Comparison of ENCODE assay signal across 19 cellular contexts in genomic region chr19:1675633-1676350, GRCh38. TPM values are rescaled to one million over a fixed set of nuclear protein-coding genes. Genes with fewer than 3 reads are reported as not detected.
DNase-seq lines count a peak whose midpoint lies in the region; ATAC-seq, FAIRE-seq and TF ChIP-seq lines count a peak whose summit lies in the region.
"Had no signal": no experiment of that assay in that cellular context is flagged by ENCODE, and none has a peak within 500 bp of the region (broad histone marks: within the 10 kb centered on the region; RNA-seq: fewer than 3 reads in every experiment).

No MANE protein-coding gene starts in this region.

- H3K9ac ChIP-seq in HCT116 (ENCODE audit: low read length): peak overlapping the region; percentile 32; the same call in 1 of the 2 replicates
- peak overlapping the region; percentile 20 to 63; a peak in 2 of 4 replicates for H3K9ac ChIP-seq in K562 (ENCODE audit: insufficient read depth in 1 of 2, low read depth in 2 of 2, low read length in 2 of 2)
- no peak overlapping the region for H3K9ac ChIP-seq in keratinocyte (ENCODE audit: control insufficient read depth, extremely low read depth, insufficient read depth, low read length)

- RAD21 ChIA-PET in HCT116 (lab: Charles Lee; ENCODE audit: low non-redundant PET in 1 of 2, low total read pairs in 2 of 2, uncharacterized antibody in 2 of 2, unreplicated experiment in 2 of 2): no interaction called here

- H3K4me3 Mint-ChIP-seq in CD4-positive, alpha-beta memory T cell: no peak overlapping the region
- H3K4me3 Mint-ChIP-seq: stimulated activated naive CD8-positive, alpha-beta T cell treated with anti-CD3 and anti-CD28 coated beads, Interleukin-15, amount 100 ng/mL, for 72 hours; T-cell had no signal

- no peaks in the 10 kb centered on the region for H3K27me3 ChIP-seq in HCT116 (ENCODE audit: insufficient read depth, low read length)
- H3K27me3 ChIP-seq in K562 (ENCODE audit: control insufficient read depth in 2 of 2, insufficient read depth in 2 of 2, low read length in 2 of 2): no peaks in the 10 kb centered on the region
- peaks cover 40% of the 10 kb centered on the region for H3K27me3 ChIP-seq in keratinocyte (ENCODE audit: control insufficient read depth, extremely low read depth, insufficient read depth, low read length)
- peaks cover 9% of the 10 kb centered on the region for H3K27me3 ChIP-seq in CD4-positive, alpha-beta memory T cell (ENCODE audit: insufficient read depth, low read length)

- DNase-seq in A549 (ENCODE audit: low read depth in 1 of 2, low spot score in 1 of 2) (no peak), HCT116 (ENCODE audit: low read depth, low spot score) (no peak), K562 (ENCODE audit: extremely low read depth in 1 of 4, low spot score in 3 of 4) (peak in 3 of 4 experiments; percentile 65 to 70 (median 65)), keratinocyte (ENCODE audit: low read depth, low spot score) (no peak), GM19239 (ENCODE audit: insufficient read length, low spot score) (no peak), globus pallidus (ENCODE audit: low spot score) (no peak)
- no peak for DNase-seq in CD4-positive, alpha-beta memory T cell
- DNase-seq: activated CD4-positive, CD25-positive, alpha-beta regulatory T cell; GDM1; NCI-H2029 treated with DMSO at 0.1 percent for 48 hours; NCI-H524 treated with DMSO at 0.1 percent for 48 hours; stimulated activated CD4-positive, alpha-beta T cell treated with anti-CD3 and anti-CD28 coated beads, Interleukin-15, amount 100 ng/mL, for 24 hours; stimulated activated naive CD8-positive, alpha-beta T cell treated with anti-CD3 and anti-CD28 coated beads, Interleukin-15, amount 100 ng/mL, for 72 hours; T-cell; uterus had no signal

- H3K27ac Mint-ChIP-seq in CD4-positive, alpha-beta memory T cell: no peak overlapping the region
- H3K27ac Mint-ChIP-seq: stimulated activated naive CD8-positive, alpha-beta T cell treated with anti-CD3 and anti-CD28 coated beads, Interleukin-15, amount 100 ng/mL, for 72 hours; T-cell had no signal

- no peaks in the 10 kb centered on the region for H3K79me2 ChIP-seq in HCT116 (ENCODE audit: insufficient read depth, low read length)
- H3K79me2 ChIP-seq in K562 (ENCODE audit: control insufficient read depth, insufficient read depth, low read length): no peaks in the 10 kb centered on the region
- no peaks in the 10 kb centered on the region for H3K79me2 ChIP-seq in keratinocyte (ENCODE audit: control insufficient read depth, insufficient read depth, low read length)

- CTCF ChIA-PET in A549 (lab: Yijun Ruan, JAX) (interaction anchor here (0.8 to 2.0 kb wide), 2 partner anchors 91 to 109 kb away, joined by 3 to 7 read pairs; no protein-coding TSS in a partner anchor), HCT116 (lab: Charles Lee) (interaction anchor here (1.1 to 1.2 kb wide), 2 partner anchors 118 to 130 kb away, joined by 3 to 4 read pairs; no protein-coding TSS in a partner anchor), K562 (lab: Yijun Ruan, JAX; ENCODE audit: low intra/inter-chr PET ratio) (interaction anchor here (0.6 to 1.1 kb wide), 3 partner anchors 91 to 120 kb away, joined by 3 to 4 read pairs (median 3); no protein-coding TSS in a partner anchor)
- CTCF ChIA-PET in CD4-positive, alpha-beta memory T cell (lab: Charles Lee; ENCODE audit: partially characterized antibody): interaction anchor here (1.1 to 1.9 kb wide), 2 partner anchors 128 to 130 kb away, joined by 3 to 9 read pairs; no protein-coding TSS in a partner anchor

- peaks cover 27 to 41% of the 10 kb centered on the region in 2 donors for H3K27me3 Mint-ChIP-seq in CD4-positive, alpha-beta memory T cell

- H3K27ac ChIP-seq in A549 (peak overlapping the region; percentile 31 to 72; a peak in 4 of 6 replicates), HCT116 (ENCODE audit: low read depth, low read length) (no peak overlapping the region), K562 (ENCODE audit: extremely low read depth, low read depth, low read length) (no peak overlapping the region; the same call in 2 of the 3 replicates), keratinocyte (ENCODE audit: control insufficient read depth, insufficient read depth, low read length) (no peak overlapping the region)
- no peak overlapping the region for H3K27ac ChIP-seq in CD4-positive, alpha-beta memory T cell (ENCODE audit: low read depth, low read length)
- H3K27ac ChIP-seq: heart left ventricle, HL-60, uterus had no signal

- in situ Hi-C loops in K562 (cut with MboI): no loop called here

- H3K36me3 Mint-ChIP-seq in CD4-positive, alpha-beta memory T cell: no peaks in the 10 kb centered on the region
- H3K36me3 Mint-ChIP-seq: T-cell had no signal

- H3K4me1 Mint-ChIP-seq in CD4-positive, alpha-beta memory T cell: peaks cover 0 to 5% (median under 1%) of the 10 kb centered on the region in 4 donors

- FAIRE-seq in A549 (lab: Jason Lieb, UNC) (no peak), K562 (lab: Jason Lieb, UNC) (no peak), keratinocyte (lab: Jason Lieb, UNC) (no peak), GM19239 (lab: Jason Lieb, UNC) (no peak)
- FAIRE-seq: colon had no signal

- peak overlapping the region; percentile 88 for H2AFZ ChIP-seq in HCT116 (ENCODE audit: low read depth, low read length, poor library complexity, severe bottlenecking)
- H2AFZ ChIP-seq in K562 (ENCODE audit: low read depth, low read length): peak overlapping the region; percentile 74
- no peak overlapping the region for H2AFZ ChIP-seq in keratinocyte (ENCODE audit: control insufficient read depth, low read length)

- H3K9me2 ChIP-seq in HCT116 (ENCODE audit: insufficient read depth): no peaks in the 10 kb centered on the region

- H4K20me1 ChIP-seq in HCT116 (ENCODE audit: insufficient read depth) (no peaks in the 10 kb centered on the region), K562 (replicated peaks; ENCODE audit: control insufficient read depth, insufficient read depth, low read length) (no peaks in the 10 kb centered on the region), keratinocyte (ENCODE audit: control insufficient read depth, extremely low read depth, insufficient read depth, low read length) (no peaks in the 10 kb centered on the region)

- TF ChIP-seq RAD21 in A549 (conservative IDR thresholded peaks at IDR 0.05 in 1 of 2, IDR thresholded peaks at IDR 0.05 in 1 of 2) (no peak), HCT116 (IDR thresholded peaks at IDR 0.05; ENCODE audit: low read depth) (no peak; the same call in 1 of the 2 replicates), K562 (CRISPR knock-in tag; conservative IDR thresholded peaks at IDR 0.05 in 1 of 2, IDR thresholded peaks at IDR 0.05 in 1 of 2) (no peak)

- intact Hi-C loops in HCT116 (cut with micrococcal nuclease): no loop called here
- intact Hi-C loops in K562 (cut with micrococcal nuclease): no loop called here
- intact Hi-C loops in CD4-positive, alpha-beta memory T cell (cut with micrococcal nuclease): loop anchor here (10.0 kb wide), 1 partner anchor 149 kb away; no protein-coding TSS in a partner anchor

- H3K9me3 ChIP-seq in A549: no peaks in the 10 kb centered on the region
- no peaks in the 10 kb centered on the region for H3K9me3 ChIP-seq in HCT116 (ENCODE audit: control insufficient read depth in 1 of 2, insufficient read depth in 1 of 2, low read depth in 1 of 2, low read length in 2 of 2)
- H3K9me3 ChIP-seq in K562 (replicated peaks; ENCODE audit: control insufficient read depth, insufficient read depth, low read depth, low read length): no peaks in the 10 kb centered on the region
- no peaks in the 10 kb centered on the region for H3K9me3 ChIP-seq in keratinocyte (ENCODE audit: control insufficient read depth, low read depth, low read length)
- H3K9me3 ChIP-seq in CD4-positive, alpha-beta memory T cell (ENCODE audit: control insufficient read depth in 1 of 2, low read length in 2 of 2): no peaks in the 10 kb centered on the region
- H3K9me3 ChIP-seq: heart left ventricle, uterus had no signal

- no peak for ATAC-seq in A549
- no peak for ATAC-seq in HCT116
- no peak for ATAC-seq in K562
- no peak for ATAC-seq in HG03354 (IDR thresholded peaks at IDR 0.05; ENCODE audit: poor library complexity, severe bottlenecking, unreplicated experiment)
- ATAC-seq: heart left ventricle; stimulated activated naive CD8-positive, alpha-beta T cell treated with anti-CD3 and anti-CD28 coated beads, Interleukin-15, amount 100 ng/mL, for 72 hours; T-cell had no signal

- peaks cover 4% of the 10 kb centered on the region for H3K9me1 ChIP-seq in K562 (ENCODE audit: control insufficient read depth, insufficient read depth, low read length)
- no peaks in the 10 kb centered on the region for H3K9me1 ChIP-seq in keratinocyte (ENCODE audit: control insufficient read depth, extremely low read depth, insufficient read depth, low read length)

- H3K4me1 ChIP-seq in A549 (peaks cover 4% of the 10 kb centered on the region; the same call in 1 of the 3 replicates), HCT116 (ENCODE audit: control insufficient read depth in 1 of 2, insufficient read depth in 2 of 2, low read length in 2 of 2) (peaks cover 4 to 47% of the 10 kb centered on the region in 2 experiments; a peak in 3 of 4 replicates), K562 (replicated peaks in 1 of 2; ENCODE audit: control insufficient read depth in 2 of 2, insufficient read depth in 2 of 2, low read length in 2 of 2) (peaks cover 17 to 68% of the 10 kb centered on the region in 2 experiments), keratinocyte (ENCODE audit: control insufficient read depth, extremely low read depth, insufficient read depth, low read length) (no peaks in the 10 kb centered on the region)
- no peaks in the 10 kb centered on the region for H3K4me1 ChIP-seq in CD4-positive, alpha-beta memory T cell (ENCODE audit: insufficient read depth, low read length)

- 20% methylated on average over 15 of the region's 62 CpGs for WGBS in A549 (ENCODE audit: missing lambda C conversion rate)
- WGBS in K562 (ENCODE audit: insufficient coverage, low coverage, missing lambda C conversion rate): 12% methylated on average over 28 of the region's 62 CpGs

- POLR2A ChIA-PET in A549 (lab: Yijun Ruan, JAX): no interaction called here
- POLR2A ChIA-PET in HCT116 (lab: Charles Lee): no interaction called here
- POLR2A ChIA-PET in K562 (lab: Yijun Ruan, JAX): interaction anchor here (0.6 to 1.0 kb wide), 4 partner anchors 9 to 183 kb away, joined by 3 read pairs; no protein-coding TSS in a partner anchor
- POLR2A ChIA-PET in CD4-positive, alpha-beta memory T cell (lab: Charles Lee; ENCODE audit: partially characterized antibody): no interaction called here

- H3K9me3 Mint-ChIP-seq in CD4-positive, alpha-beta memory T cell: peaks cover 0 to 4% (median 0%) of the 10 kb centered on the region in 8 donors
- H3K9me3 Mint-ChIP-seq: stimulated activated naive CD8-positive, alpha-beta T cell treated with anti-CD3 and anti-CD28 coated beads, Interleukin-15, amount 100 ng/mL, for 72 hours; T-cell had no signal

- dilution Hi-C loops in keratinocyte (cut with MboI; ENCODE audit: extremely low pct_ligation_motif_present, low sequenced_read_pairs): no loop called here

- TF ChIP-seq EP300 in A549 (IDR thresholded peaks at IDR 0.05) (no peak), K562 (IDR thresholded peaks at IDR 0.05; ENCODE audit: low read length) (peak; percentile 6; the same call in 1 of the 2 replicates)

- no TSS peak for BruUV-seq in HCT116 (replicated peaks; lab: Mats Ljungman, UMichigan)
- no TSS peak for BruUV-seq in K562 (replicated peaks; lab: Mats Ljungman, UMichigan)

- H3K4me3 ChIP-seq in A549 (peak overlapping the region; percentile 48), HCT116 (replicated peaks in 1 of 2; ENCODE audit: low read depth in 1 of 2, low read length in 2 of 2) (peak overlapping the region; percentile 23 to 50), K562 (peak overlapping the region; percentile 38), keratinocyte (ENCODE audit: control insufficient read depth in 2 of 3, extremely low read depth in 1 of 3, insufficient read depth in 2 of 3, low read depth in 1 of 3, low read length in 3 of 3) (peak overlapping the region in 2 of 3 experiments; percentile 26 to 40)
- H3K4me3 ChIP-seq in CD4-positive, alpha-beta memory T cell (ENCODE audit: low read length in 2 of 2): no peak overlapping the region
- H3K4me3 ChIP-seq: uterus had no signal

- H3K36me3 ChIP-seq in HCT116 (ENCODE audit: control insufficient read depth in 1 of 2, insufficient read depth in 2 of 2, low read length in 2 of 2) (no peaks in the 10 kb centered on the region), K562 (ENCODE audit: control insufficient read depth, insufficient read depth, low read length) (no peaks in the 10 kb centered on the region; the same call in 2 of the 3 replicates), keratinocyte (ENCODE audit: control insufficient read depth in 2 of 2, extremely low read depth in 1 of 2, insufficient read depth in 2 of 2, low read length in 2 of 2) (no peaks in the 10 kb centered on the region)
- H3K36me3 ChIP-seq in CD4-positive, alpha-beta memory T cell (ENCODE audit: insufficient read depth, low read length): no peaks in the 10 kb centered on the region
- H3K36me3 ChIP-seq: heart left ventricle, uterus had no signal

- TF ChIP-seq CTCF in A549 (IDR thresholded peaks at IDR 0.05) (no peak), HCT116 (IDR thresholded peaks at IDR 0.05 in 2 of 3, conservative IDR thresholded peaks at IDR 0.05 in 1 of 3; ENCODE audit: borderline replicate concordance in 1 of 3, insufficient read depth in 1 of 3, low read depth in 2 of 3, low read length in 2 of 3) (no peak), K562 (IDR thresholded peaks at IDR 0.05 in 2 of 3, conservative IDR thresholded peaks at IDR 0.05 in 1 of 3; ENCODE audit: insufficient read depth in 2 of 3, low read depth in 1 of 3, low read length in 3 of 3) (no peak), keratinocyte (optimal IDR thresholded peaks at IDR 0.05 in 1 of 3, IDR thresholded peaks at IDR 0.05 in 1 of 3, conservative IDR thresholded peaks at IDR 0.05 in 1 of 3; ENCODE audit: extremely low read depth in 1 of 3, insufficient read depth in 2 of 3, low read length in 3 of 3) (no peak)

- H3K4me2 ChIP-seq in A549 (peak overlapping the region; percentile 91), HCT116 (ENCODE audit: low read length) (peak overlapping the region; percentile 79), K562 (ENCODE audit: insufficient read depth, low read length) (peak overlapping the region; percentile 57), keratinocyte (ENCODE audit: control insufficient read depth, extremely low read depth, insufficient read depth, low read depth, low read length) (peak overlapping the region; percentile 51)

- TF ChIP-seq POLR2A in A549 (IDR thresholded peaks at IDR 0.05; ENCODE audit: low read length): no peak
- TF ChIP-seq POLR2A in HCT116 (IDR thresholded peaks at IDR 0.05; ENCODE audit: borderline replicate concordance, extremely low read depth, insufficient read depth, insufficient read length): no peak
- no peak for TF ChIP-seq POLR2A in K562 (conservative IDR thresholded peaks at IDR 0.05)

RNA-seq across cellular contexts. Expression of gene TCF3, which starts 23.4 kb away (rescaled TPM):
- 21.3 and 25.6 TPM in 2 replicates for polyA plus RNA-seq in A549 (2011; rRNA removed)
- polyA plus RNA-seq in A549 (2012; cell fraction: cytosol; rRNA removed): 69.3 and 115 TPM in 2 replicates
- polyA plus RNA-seq in A549 (2012; cell fraction: nucleus; rRNA removed): 120 and 225 TPM in 2 replicates
- 49.5 to 55.9 TPM (median 52.6 TPM) in 3 replicates for polyA plus RNA-seq in A549 (2017; fragmentation: RNase III; extraction: RNeasy Plus Mini Kit Qiagen cat#74134 plus additional on column Dnase treatment)
- polyA minus RNA-seq in A549 (2011; rRNA and poly(A)+ RNA removed): 10.7 and 18.9 TPM in 2 replicates
- 208 TPM for total RNA-seq in HCT116 (2021; ENCODE audit: unreplicated experiment)
- polyA plus RNA-seq in HCT116 (2012): 151 and 165 TPM in 2 replicates
- total RNA-seq in K562 (2011; cell fraction: chromatin; rRNA removed; ENCODE audit: low replicate concordance): 46.3 and 93.5 TPM in 2 replicates
- 72.8 and 74.5 TPM in 2 replicates for total RNA-seq in K562 (2011; cell fraction: nucleolus; rRNA removed)
- total RNA-seq in K562 (2011; cell fraction: nucleoplasm; rRNA removed): 46.6 and 55.9 TPM in 2 replicates
- total RNA-seq in K562 (2014; rRNA removed): 201 and 273 TPM in 2 replicates
- total RNA-seq in K562 (2014; rRNA removed; fragmentation: Illumina TruSeq; extraction: Trizol): 34.6 and 36.1 TPM in 2 replicates
- total RNA-seq in K562 (2015; rRNA removed; fragmentation: Illumina TruSeq; extraction: Trizol): 84.0 and 96.5 TPM in 2 replicates
- total RNA-seq in K562 (2021): 229 and 259 TPM in 2 replicates
- polyA plus RNA-seq in K562 (2011; rRNA removed): 61.7 and 62.0 TPM in 2 replicates
- polyA plus RNA-seq in K562 (2011; cell fraction: cytosol; rRNA removed): 76.1 and 277 TPM in 2 replicates
- 97.7 and 198 TPM in 2 replicates for polyA plus RNA-seq in K562 (2011; cell fraction: nucleus; rRNA removed)
- 117 and 145 TPM in 2 replicates for polyA plus RNA-seq in K562 (2012)
- 84.9 and 128 TPM in 2 replicates for polyA plus RNA-seq in K562 (2014; fragmentation: Illumina TruSeq; extraction: Trizol)
- polyA plus RNA-seq in K562 (2014; fragmentation: Nextera tagmentation; extraction: Ambion mirVana): 1 to 10 TPM; 5.6 to 5.7 TPM
- polyA plus RNA-seq in K562 (2014; rRNA removed): 171 and 173 TPM in 2 replicates
- 17.3 and 29.0 TPM in 2 replicates for polyA minus RNA-seq in K562 (2011; rRNA and poly(A)+ RNA removed)
- 92.9 and 128 TPM in 2 replicates for polyA minus RNA-seq in K562 (2011; cell fraction: cytosol; rRNA and poly(A)+ RNA removed)
- 30.5 and 31.8 TPM in 2 replicates for polyA minus RNA-seq in K562 (2011; cell fraction: nucleus; rRNA and poly(A)+ RNA removed)
- polyA plus RNA-seq in keratinocyte: 40.0 to 59.0 TPM (median 44.4 TPM) in 3 replicates
- polyA plus RNA-seq in keratinocyte (2011; ENCODE audit: low read depth): 63.3 TPM
- 32.9 and 98.1 TPM in 2 replicates for polyA plus RNA-seq in keratinocyte (2011; cell fraction: cytosol; rRNA removed)
- polyA plus RNA-seq in keratinocyte (2011; cell fraction: nucleus; rRNA removed): 60.2 and 79.7 TPM in 2 replicates
- 35.5 and 85.2 TPM in 2 replicates for polyA plus RNA-seq in keratinocyte (2012; ENCODE audit: low replicate concordance)
- polyA minus RNA-seq in keratinocyte: 23.6 to 54.3 TPM (median 31.8 TPM) in 3 replicates
- 161 TPM for polyA minus RNA-seq in keratinocyte (2011; cell fraction: cytosol; rRNA and poly(A)+ RNA removed)
- 40.1 and 47.3 TPM in 2 replicates for polyA minus RNA-seq in keratinocyte (2011; cell fraction: nucleus; rRNA and poly(A)+ RNA removed)
- total RNA-seq in CD4-positive, alpha-beta memory T cell: 10 to 100 TPM; 72.0 to 75.7 TPM
- 10 to 100 TPM in 1 of 2 donors, 1 to 10 TPM in 1; 1.8 to 13.3 TPM for polyA plus RNA-seq in CD4-positive, alpha-beta memory T cell

Comparison
In these comparisons a context has a peak if more than half of its experiments do, and no peak if none do; other contexts are left out.
1. DNase-seq: peak in K562 (3 of 4); none in A549 (0 of 2), HCT116 (single experiment), keratinocyte (single experiment), GM19239 (single experiment), globus pallidus (single experiment) and CD4-positive, alpha-beta memory T cell (0 of 5).
2. H3K27ac ChIP-seq: peak in A549 (2 of 2); none in HCT116 (single experiment), K562 (single experiment), keratinocyte (single experiment) and CD4-positive, alpha-beta memory T cell (single experiment).
3. H3K4me3 ChIP-seq: peak in A549 (single experiment), HCT116 (2 of 2), K562 (single experiment) and keratinocyte (2 of 3); none in CD4-positive, alpha-beta memory T cell (0 of 2).
4. Of the 35 proteins assayed by ChIP-seq in both K562 and A549: peak only in K562: EP300, ESRRA, HDAC2, KDM1A, MAZ and PHF8; only in A549: none; in both: ZFP36; in neither: 28.
5. Peak in every context shown above with its lines, with median percentiles within 50 percentile points of each other: H3K4me2 ChIP-seq.